10 cellular contexts compared by ENCODE assay signal in genomic region chr16:77307764-77308561, GRCh38.
A peak's percentile ranks its signal among the peaks of the same experiment; 100 is the strongest.
DNase-seq lines count a peak whose midpoint lies in the region; TF ChIP-seq lines count a peak whose summit lies in the region.
"Had no signal": no experiment of that assay in that cellular context is flagged by ENCODE, and none has a peak within 500 bp of the region (broad histone marks: within the 10 kb centered on the region; RNA-seq: fewer than 3 reads in every experiment).

No MANE protein-coding gene starts in this region.

- DNase-seq in stimulated activated CD4-positive, alpha-beta T cell treated with anti-CD3 and anti-CD28 coated beads, Interleukin-15, amount 100 ng/mL, for 24 hours: peak; percentile 6
- DNase-seq in stimulated activated CD4-positive, alpha-beta T cell treated with anti-CD3 and anti-CD28 coated beads, Interleukin-4, amount 100 ng/mL, for 4 hours: no peak
- DNase-seq in SJSA1 (ENCODE audit: low read depth in 1 of 2, low spot score in 2 of 2) (peak in 1 of 2 experiments; percentile 64), fibroblast of peridontal ligament (ENCODE audit: extremely low read depth) (peak; percentile 54), type B pancreatic cell (ENCODE audit: extremely low spot score, unreplicated experiment) (no peak), mesothelial cell of epicardium (ENCODE audit: low spot score in 2 of 2, unreplicated experiment in 2 of 2) (no peak), cerebellar nuclear complex (lab: John Stamatoyannopoulos, UW) (no peak), BE2C (no peak)

- H3K27me3 ChIP-seq in SJSA1 (replicated peaks): no peaks in the 10 kb centered on the region
- H3K27me3 ChIP-seq in BE2C: no peaks in the 10 kb centered on the region

- TF ChIP-seq CTCF in type B pancreatic cell (conservative IDR thresholded peaks at IDR 0.05) (no peak), mesothelial cell of epicardium (IDR thresholded peaks at IDR 0.05; ENCODE audit: unreplicated experiment) (no peak), BE2C (IDR thresholded peaks at IDR 0.05; ENCODE audit: low read depth, low read length) (no peak)

- H3K4me1 Mint-ChIP-seq in type B pancreatic cell (ENCODE audit: unreplicated experiment) (peaks cover 15% of the 10 kb centered on the region), mesothelial cell of epicardium (peaks cover 41% of the 10 kb centered on the region)

- peak overlapping the region; percentile 19 for H3K4me3 Mint-ChIP-seq in type B pancreatic cell
- no peak overlapping the region for H3K4me3 Mint-ChIP-seq in mesothelial cell of epicardium

- no peaks in the 10 kb centered on the region for H3K9me3 Mint-ChIP-seq in type B pancreatic cell
- no peaks in the 10 kb centered on the region for H3K9me3 Mint-ChIP-seq in mesothelial cell of epicardium

- H3K27ac Mint-ChIP-seq in type B pancreatic cell (peak overlapping the region; percentile 15), mesothelial cell of epicardium (no peak overlapping the region)

- H3K36me3 Mint-ChIP-seq in type B pancreatic cell (no peaks in the 10 kb centered on the region), mesothelial cell of epicardium (no peaks in the 10 kb centered on the region)

- H3K36me3 ChIP-seq in SJSA1 (no peaks in the 10 kb centered on the region), BE2C (no peaks in the 10 kb centered on the region)
- H3K36me3 ChIP-seq: thoracic aorta had no signal

- H3K27me3 Mint-ChIP-seq in type B pancreatic cell: peaks cover 7% of the 10 kb centered on the region
- H3K27me3 Mint-ChIP-seq in mesothelial cell of epicardium (ENCODE audit: low read depth): no peaks in the 10 kb centered on the region

- H3K9me3 ChIP-seq in SJSA1 (replicated peaks) (no peaks in the 10 kb centered on the region), BE2C (no peaks in the 10 kb centered on the region)
- H3K9me3 ChIP-seq: thoracic aorta had no signal

- H3K27ac ChIP-seq in SJSA1: peak overlapping the region; percentile 18; the same call in 1 of the 2 replicates
- H3K27ac ChIP-seq: thoracic aorta had no signal

- H3K4me1 ChIP-seq in SJSA1 (replicated peaks) (peaks cover 14% of the 10 kb centered on the region), BE2C (no peaks in the 10 kb centered on the region)

- no peak overlapping the region for H3K4me3 ChIP-seq in SJSA1
- H3K4me3 ChIP-seq in BE2C (ENCODE audit: low read depth, low read length): no peak overlapping the region
- H3K4me3 ChIP-seq: lung, thoracic aorta had no signal

Comparison
In these comparisons a context has a peak if more than half of its experiments do, and no peak if none do; other contexts are left out.
1. DNase-seq: peak in stimulated activated CD4-positive, alpha-beta T cell treated with anti-CD3 and anti-CD28 coated beads, Interleukin-15, amount 100 ng/mL, for 24 hours (single experiment) and fibroblast of peridontal ligament (single experiment); none in stimulated activated CD4-positive, alpha-beta T cell treated with anti-CD3 and anti-CD28 coated beads, Interleukin-4, amount 100 ng/mL, for 4 hours (0 of 2), type B pancreatic cell (single experiment), mesothelial cell of epicardium (0 of 2), cerebellar nuclear complex (0 of 2) and BE2C (single experiment).